ENCODE assay signal across 1 cellular context in genomic region chr17:49851387-49852291, GRCh38.
TF ChIP-seq lines count a peak whose summit lies in the region.

No MANE protein-coding gene starts in this region.

TF ChIP-seq in HepG2, 621 proteins besides CTCF, POLR2A, EP300 and RAD21 (continued from another document and continues in another):
- TF ChIP-seq ZNF784 (CRISPR knock-in tag; IDR thresholded peaks at IDR 0.05; ENCODE audit: borderline replicate concordance) (no peak), POGZ (CRISPR knock-in tag; IDR thresholded peaks at IDR 0.05) (no peak; the same call in 1 of the 2 replicates), ZNF333 (CRISPR knock-in tag; IDR thresholded peaks at IDR 0.05; ENCODE audit: borderline replicate concordance) (0 out of 2 replicates have a peak, but pooled peaks have one; percentile 29), ZBTB38 (CRISPR knock-in tag; IDR thresholded peaks at IDR 0.05) (0 out of 2 replicates have a peak, but pooled peaks have one; percentile 24), ZNF781 (CRISPR knock-in tag; IDR thresholded peaks at IDR 0.05; ENCODE audit: borderline replicate concordance, not compliant biosample characterization) (peak; percentile 77), ZNF232 (CRISPR knock-in tag; IDR thresholded peaks at IDR 0.05; ENCODE audit: borderline replicate concordance) (peak; percentile 50; the same call in 1 of the 2 replicates), TCF7 (IDR thresholded peaks at IDR 0.05; ENCODE audit: low read depth) (peak; percentile 48; the same call in 1 of the 2 replicates), ZBTB1 (CRISPR knock-in tag; IDR thresholded peaks at IDR 0.05; ENCODE audit: borderline replicate concordance) (no peak), PATZ1 (CRISPR knock-in tag; IDR thresholded peaks at IDR 0.05) (peak; percentile 55), HNF1B (CRISPR knock-in tag; IDR thresholded peaks at IDR 0.05) (peak; percentile 18; the same call in 1 of the 2 replicates), MTA1 (CRISPR knock-in tag; IDR thresholded peaks at IDR 0.05; ENCODE audit: borderline replicate concordance) (peak; percentile 62; the same call in 1 of the 2 replicates), MZF1 (CRISPR knock-in tag; IDR thresholded peaks at IDR 0.05; ENCODE audit: borderline replicate concordance) (peak; percentile 67; the same call in 1 of the 2 replicates), STAG1 (CRISPR knock-in tag; IDR thresholded peaks at IDR 0.05) (peak; percentile 49), MAX (IDR thresholded peaks at IDR 0.05) (peak; percentile 78), HNF4A (CRISPR knock-in tag; IDR thresholded peaks at IDR 0.05) (peak; percentile 63; the same call in 1 of the 2 replicates), ZFP90 (CRISPR knock-in tag; IDR thresholded peaks at IDR 0.05; ENCODE audit: borderline replicate concordance) (peak; percentile 13; the same call in 1 of the 2 replicates), ZBTB4 (CRISPR knock-in tag; IDR thresholded peaks at IDR 0.05; ENCODE audit: borderline replicate concordance) (peak; percentile 65; the same call in 1 of the 2 replicates), IKZF1 (IDR thresholded peaks at IDR 0.05) (no peak), ZNF629 (CRISPR knock-in tag; conservative IDR thresholded peaks at IDR 0.05) (peak; percentile 92), ZC3H13 (CRISPR knock-in tag; IDR thresholded peaks at IDR 0.05) (no peak), NR2F2 (IDR thresholded peaks at IDR 0.05; ENCODE audit: borderline replicate concordance, low read depth) (0 out of 2 replicates have a peak, but pooled peaks have one; percentile 12), TEAD3 (CRISPR knock-in tag; optimal IDR thresholded peaks at IDR 0.05; ENCODE audit: borderline replicate concordance) (peak; percentile 2), ZNF709 (CRISPR knock-in tag; IDR thresholded peaks at IDR 0.05) (peak; percentile 39; the same call in 1 of the 2 replicates), SALL1 (CRISPR knock-in tag; IDR thresholded peaks at IDR 0.05) (peak; percentile 61; the same call in 1 of the 2 replicates), HIVEP1 (CRISPR knock-in tag; IDR thresholded peaks at IDR 0.05) (peak; percentile 68), FOXA3 (CRISPR knock-in tag; IDR thresholded peaks at IDR 0.05) (0 out of 2 replicates have a peak, but pooled peaks have one; percentile 20), AHDC1 (CRISPR knock-in tag; IDR thresholded peaks at IDR 0.05; ENCODE audit: borderline replicate concordance) (peak; percentile 66), PCBP1 (IDR thresholded peaks at IDR 0.05; ENCODE audit: borderline replicate concordance, low read depth, low read length) (peak; percentile 83; the same call in 1 of the 2 replicates), NR1H2 (CRISPR knock-in tag; IDR thresholded peaks at IDR 0.05; ENCODE audit: borderline replicate concordance, low read depth) (no peak), SMAD1 (CRISPR knock-in tag; IDR thresholded peaks at IDR 0.05; ENCODE audit: borderline replicate concordance, low read depth) (peak; percentile 57; the same call in 1 of the 2 replicates), SPEN (CRISPR knock-in tag; IDR thresholded peaks at IDR 0.05; ENCODE audit: low read depth) (peak; percentile 56), ZNF256 (CRISPR knock-in tag; conservative IDR thresholded peaks at IDR 0.05) (no peak), ZMYM3 (CRISPR knock-in tag; IDR thresholded peaks at IDR 0.05) (peak; percentile 88), MTF2 (CRISPR knock-in tag; IDR thresholded peaks at IDR 0.05; ENCODE audit: borderline replicate concordance) (peak; percentile 94; the same call in 1 of the 2 replicates), PAF1 (CRISPR knock-in tag; IDR thresholded peaks at IDR 0.05) (no peak), CHCHD3 (CRISPR knock-in tag; IDR thresholded peaks at IDR 0.05) (0 out of 2 replicates have a peak, but pooled peaks have one; percentile 67), RXRA (CRISPR knock-in tag; IDR thresholded peaks at IDR 0.05) (peak; percentile 38; the same call in 1 of the 2 replicates), HOXD1 (CRISPR knock-in tag; IDR thresholded peaks at IDR 0.05) (0 out of 2 replicates have a peak, but pooled peaks have one; percentile 42), CBX5 (CRISPR knock-in tag; IDR thresholded peaks at IDR 0.05; ENCODE audit: borderline replicate concordance) (peak; percentile 52; the same call in 1 of the 2 replicates), MLLT10 (CRISPR knock-in tag; IDR thresholded peaks at IDR 0.05) (no peak), MEF2D (CRISPR knock-in tag; IDR thresholded peaks at IDR 0.05) (peak; percentile 36; the same call in 1 of the 2 replicates), NRL (CRISPR knock-in tag; IDR thresholded peaks at IDR 0.05; ENCODE audit: borderline replicate concordance) (peak; percentile 70), THAP9 (CRISPR knock-in tag; IDR thresholded peaks at IDR 0.05; ENCODE audit: borderline replicate concordance) (peak; percentile 73; the same call in 1 of the 2 replicates), SNAPC2 (CRISPR knock-in tag; IDR thresholded peaks at IDR 0.05) (0 out of 2 replicates have a peak, but pooled peaks have one; percentile 44), ZNF83 (CRISPR knock-in tag; IDR thresholded peaks at IDR 0.05; ENCODE audit: borderline replicate concordance) (0 out of 2 replicates have a peak, but pooled peaks have one; percentile 55), IRF2 (CRISPR knock-in tag; IDR thresholded peaks at IDR 0.05) (0 out of 2 replicates have a peak, but pooled peaks have one; percentile 20), ZNF792 (CRISPR knock-in tag; IDR thresholded peaks at IDR 0.05) (no peak), ZSCAN31 (CRISPR knock-in tag; IDR thresholded peaks at IDR 0.05; ENCODE audit: low read depth) (0 out of 2 replicates have a peak, but pooled peaks have one; percentile 0), WIZ (CRISPR knock-in tag; IDR thresholded peaks at IDR 0.05) (0 out of 2 replicates have a peak, but pooled peaks have one; percentile 8), ZNF501 (CRISPR knock-in tag; IDR thresholded peaks at IDR 0.05) (peak; percentile 23), TAF15 (IDR thresholded peaks at IDR 0.05; ENCODE audit: low read depth, low read length, poor library complexity, severe bottlenecking) (peak; percentile 52)
